20 cellular contexts compared by ENCODE assay signal in genomic region chr11:47229161-47229560, GRCh38. TPM values are rescaled to one million over a fixed set of nuclear protein-coding genes. Genes with fewer than 3 reads are reported as not detected.
A peak's percentile ranks its signal among the peaks of the same experiment; 100 is the strongest.
DNase-seq lines count a peak whose midpoint lies in the region; ATAC-seq, FAIRE-seq and TF ChIP-seq lines count a peak whose summit lies in the region.
"Had no signal": no experiment of that assay in that cellular context is flagged by ENCODE, and none has a peak within 500 bp of the region (broad histone marks: within the 10 kb centered on the region; RNA-seq: fewer than 3 reads in every experiment).

No MANE protein-coding gene starts in this region.

- peaks cover 88% of the 10 kb centered on the region for H3K36me3 Mint-ChIP-seq in activated T-cell treated with anti-CD3 and anti-CD28 coated beads, Interleukin-2, amount 50 U/mL, for 24 hours (ENCODE audit: low read depth)
- H3K36me3 Mint-ChIP-seq in activated T-cell treated with anti-CD3 and anti-CD28 coated beads, Interleukin-2, amount 50 U/mL, for 72 hours (ENCODE audit: insufficient read depth in 2 of 2) = peaks cover 13 to 44% of the 10 kb centered on the region in 2 donors
- H3K36me3 Mint-ChIP-seq in T-helper 17 cell (ENCODE audit: low read depth) = peaks cover 9% of the 10 kb centered on the region
- peaks cover 18% of the 10 kb centered on the region for H3K36me3 Mint-ChIP-seq in endothelial cell (ENCODE audit: low read depth, unreplicated experiment)
- peaks cover 16% of the 10 kb centered on the region for H3K36me3 Mint-ChIP-seq in type B pancreatic cell

- no peaks in the 10 kb centered on the region for H3K27me3 Mint-ChIP-seq in activated T-cell treated with anti-CD3 and anti-CD28 coated beads, Interleukin-2, amount 50 U/mL, for 24 hours
- no peaks in the 10 kb centered on the region for H3K27me3 Mint-ChIP-seq in activated T-cell treated with anti-CD3 and anti-CD28 coated beads, Interleukin-2, amount 50 U/mL, for 72 hours (ENCODE audit: low read depth)
- H3K27me3 Mint-ChIP-seq in T-helper 17 cell = no peaks in the 10 kb centered on the region
- peaks cover 5% of the 10 kb centered on the region for H3K27me3 Mint-ChIP-seq in endothelial cell (ENCODE audit: unreplicated experiment)
- H3K27me3 Mint-ChIP-seq in type B pancreatic cell = no peaks in the 10 kb centered on the region

- TF ChIP-seq CTCF in endothelial cell (IDR thresholded peaks at IDR 0.05; ENCODE audit: unreplicated experiment) (no peak), type B pancreatic cell (conservative IDR thresholded peaks at IDR 0.05) (no peak)

- H3K4me3 Mint-ChIP-seq in activated T-cell treated with anti-CD3 and anti-CD28 coated beads, Interleukin-2, amount 50 U/mL, for 24 hours = no peak overlapping the region
- H3K4me3 Mint-ChIP-seq in activated T-cell treated with anti-CD3 and anti-CD28 coated beads, Interleukin-2, amount 50 U/mL, for 72 hours = peak overlapping the region in 1 of 2 donors; percentile 20
- H3K4me3 Mint-ChIP-seq in T-helper 17 cell = no peak overlapping the region
- H3K4me3 Mint-ChIP-seq in endothelial cell (ENCODE audit: unreplicated experiment) = peak overlapping the region; percentile 33
- H3K4me3 Mint-ChIP-seq in type B pancreatic cell = no peak overlapping the region

- no peaks in the 10 kb centered on the region for H3K9me3 ChIP-seq in T-helper 17 cell (ENCODE audit: control insufficient read depth, low read length, poor library complexity, severe bottlenecking)
- H3K9me3 ChIP-seq: HAP-1, MG63 had no signal

- no peak for FAIRE-seq in GM12891 (lab: Jason Lieb, UNC)

- ATAC-seq in activated T-cell treated with anti-CD3 and anti-CD28 coated beads, Interleukin-2, amount 50 U/mL, for 72 hours (replicated peaks in 1 of 2) = no peak
- ATAC-seq in T-helper 17 cell = no peak

- TF ChIP-seq POLR2A in GM12891 (IDR thresholded peaks at IDR 0.05; ENCODE audit: low read depth, low read length) = peak; percentile 47; the same call in 1 of the 2 replicates

- peak overlapping the region; percentile 5 for H3K27ac Mint-ChIP-seq in activated T-cell treated with anti-CD3 and anti-CD28 coated beads, Interleukin-2, amount 50 U/mL, for 24 hours
- no peak overlapping the region for H3K27ac Mint-ChIP-seq in activated T-cell treated with anti-CD3 and anti-CD28 coated beads, Interleukin-2, amount 50 U/mL, for 72 hours
- H3K27ac Mint-ChIP-seq in T-helper 17 cell (peak overlapping the region; percentile 79), endothelial cell (ENCODE audit: unreplicated experiment) (no peak overlapping the region), type B pancreatic cell (no peak overlapping the region)

- no peaks in the 10 kb centered on the region for H3K9me3 Mint-ChIP-seq in activated T-cell treated with anti-CD3 and anti-CD28 coated beads, Interleukin-2, amount 50 U/mL, for 24 hours
- H3K9me3 Mint-ChIP-seq in activated T-cell treated with anti-CD3 and anti-CD28 coated beads, Interleukin-2, amount 50 U/mL, for 72 hours = no peaks in the 10 kb centered on the region
- H3K9me3 Mint-ChIP-seq in endothelial cell (ENCODE audit: unreplicated experiment) (no peaks in the 10 kb centered on the region), type B pancreatic cell (no peaks in the 10 kb centered on the region)

- no peak for DNase-seq in activated T-cell treated with anti-CD3 and anti-CD28 coated beads, Interleukin-2, amount 50 U/mL, for 24 hours
- DNase-seq in activated T-cell treated with anti-CD3 and anti-CD28 coated beads, Interleukin-2, amount 50 U/mL, for 72 hours = no peak
- DNase-seq in GM12891 (ENCODE audit: insufficient read length, low spot score) = no peak
- DNase-seq in T-helper 17 cell = no peak
- no peak for DNase-seq in endothelial cell (ENCODE audit: low spot score)
- DNase-seq in NCI-H128 (lab: John Stamatoyannopoulos, UW; ENCODE audit: unreplicated experiment) = no peak
- DNase-seq in GM03348 (ENCODE audit: low spot score) = no peak
- no peak for DNase-seq in type B pancreatic cell (ENCODE audit: extremely low spot score, unreplicated experiment)
- DNase-seq: ACHN; Calu3; DMS53; Karpas-422; MG63; NCI-H1092; NCI-H1694; NCI-H526 treated with DMSO at 0.1 percent for 48 hours; NK-92 treated with Interleukin-12 subunit alpha and Interleukin-12 subunit beta, amount 100 ng/mL, for 24 hours; SIG-M5 had no signal

- peaks cover 34% of the 10 kb centered on the region for H3K4me1 Mint-ChIP-seq in activated T-cell treated with anti-CD3 and anti-CD28 coated beads, Interleukin-2, amount 50 U/mL, for 24 hours (ENCODE audit: low read depth)
- H3K4me1 Mint-ChIP-seq in activated T-cell treated with anti-CD3 and anti-CD28 coated beads, Interleukin-2, amount 50 U/mL, for 72 hours (ENCODE audit: low read depth) = peaks cover 51% of the 10 kb centered on the region
- H3K4me1 Mint-ChIP-seq in T-helper 17 cell (peaks cover 12% of the 10 kb centered on the region), endothelial cell (ENCODE audit: unreplicated experiment) (no peaks in the 10 kb centered on the region), type B pancreatic cell (ENCODE audit: unreplicated experiment) (peaks cover 2% of the 10 kb centered on the region)

TF ChIP-seq in GM12891, 5 proteins besides CTCF, POLR2A, EP300 and RAD21:
- TF ChIP-seq SPI1 (IDR thresholded peaks at IDR 0.05; ENCODE audit: low read depth, low read length) (no peak), PAX5 (IDR thresholded peaks at IDR 0.05; ENCODE audit: insufficient read depth, low read length, severe bottlenecking) (no peak), POLR2AphosphoS5 (IDR thresholded peaks at IDR 0.05; ENCODE audit: low read depth, low read length) (no peak), POU2F2 (IDR thresholded peaks at IDR 0.05; ENCODE audit: low read depth, low read length) (no peak), TAF1 (IDR thresholded peaks at IDR 0.05; ENCODE audit: low read depth, low read length) (no peak)

RNA-seq across cellular contexts. Expression of gene DDB2, which starts 14.4 kb away (rescaled TPM):
- 100 to 1,000 TPM; 306 to 397 TPM for total RNA-seq in activated T-cell treated with anti-CD3 and anti-CD28 coated beads, Interleukin-2, amount 50 U/mL, for 72 hours
- 133 TPM for polyA plus RNA-seq in GM12891 (2012; ENCODE audit: low read depth, missing spikeins)
- total RNA-seq in T-helper 17 cell (10 to 100 TPM; 75.3 to 77.0 TPM), endothelial cell (ENCODE audit: unreplicated experiment) (64.4 TPM), type B pancreatic cell (ENCODE audit: low replicate concordance) (40.0 and 50.1 TPM in 2 replicates)

RNA-seq across cellular contexts. Expression of gene ACP2, which starts 19.5 kb away (rescaled TPM):
- total RNA-seq in activated T-cell treated with anti-CD3 and anti-CD28 coated beads, Interleukin-2, amount 50 U/mL, for 72 hours = 10 to 100 TPM in 1 of 2 donors, 1 to 10 TPM in 1; 8.8 to 12.8 TPM
- 10.5 TPM for polyA plus RNA-seq in GM12891 (2012; ENCODE audit: low read depth, missing spikeins)
- total RNA-seq in T-helper 17 cell (10 to 100 TPM; 19.6 to 23.1 TPM), endothelial cell (ENCODE audit: unreplicated experiment) (52.3 TPM), type B pancreatic cell (ENCODE audit: low replicate concordance) (41.1 and 42.2 TPM in 2 replicates)

RNA-seq across cellular contexts. Expression of gene NR1H3, which starts 28.6 kb away (rescaled TPM):
- total RNA-seq in activated T-cell treated with anti-CD3 and anti-CD28 coated beads, Interleukin-2, amount 50 U/mL, for 72 hours = 10 to 100 TPM in 1 of 2 donors, 1 to 10 TPM in 1; 8.1 to 16.1 TPM
- 3.9 TPM for polyA plus RNA-seq in GM12891 (2012; ENCODE audit: low read depth, missing spikeins)
- total RNA-seq in T-helper 17 cell (1 to 10 TPM; 2.2 to 4.3 TPM), endothelial cell (ENCODE audit: unreplicated experiment) (61.2 TPM), type B pancreatic cell (ENCODE audit: low replicate concordance) (14.2 and 18.9 TPM in 2 replicates)

RNA-seq across cellular contexts. Expression of gene MADD, which starts 40.8 kb away (rescaled TPM):
- total RNA-seq in activated T-cell treated with anti-CD3 and anti-CD28 coated beads, Interleukin-2, amount 50 U/mL, for 72 hours = 10 to 100 TPM; 68.6 to 73.5 TPM
- 15.8 TPM for polyA plus RNA-seq in GM12891 (2012; ENCODE audit: low read depth, missing spikeins)
- total RNA-seq in T-helper 17 cell (100 to 1,000 TPM; 155 to 209 TPM), endothelial cell (ENCODE audit: unreplicated experiment) (61.2 TPM), type B pancreatic cell (ENCODE audit: low replicate concordance) (41.1 and 47.7 TPM in 2 replicates)

RNA-seq across cellular contexts. Expression of gene PACSIN3, which starts 42.9 kb away (rescaled TPM):
- 10 to 100 TPM in 1 of 2 donors, 1 to 10 TPM in 1; 4.6 to 10.2 TPM for total RNA-seq in activated T-cell treated with anti-CD3 and anti-CD28 coated beads, Interleukin-2, amount 50 U/mL, for 72 hours
- 0.87 TPM for polyA plus RNA-seq in GM12891 (2012; ENCODE audit: low read depth, missing spikeins)
- 1 to 10 TPM in 1 of 2 donors, under 1 TPM in 1; 0.30 to 1.4 TPM for total RNA-seq in T-helper 17 cell
- 10.7 TPM for total RNA-seq in endothelial cell (ENCODE audit: unreplicated experiment)
- total RNA-seq in type B pancreatic cell (ENCODE audit: low replicate concordance) = 52.5 and 77.2 TPM in 2 replicates
- total RNA-seq: OCI-LY7 had no signal

Comparison
In these comparisons a context has a peak if more than half of its experiments do, and no peak if none do; other contexts are left out.
1. H3K27ac Mint-ChIP-seq: peak in activated T-cell treated with anti-CD3 and anti-CD28 coated beads, Interleukin-2, amount 50 U/mL, for 24 hours (single experiment) and T-helper 17 cell (single experiment); none in activated T-cell treated with anti-CD3 and anti-CD28 coated beads, Interleukin-2, amount 50 U/mL, for 72 hours (single experiment), endothelial cell (single experiment) and type B pancreatic cell (single experiment).